In the genomic region with DNA sequence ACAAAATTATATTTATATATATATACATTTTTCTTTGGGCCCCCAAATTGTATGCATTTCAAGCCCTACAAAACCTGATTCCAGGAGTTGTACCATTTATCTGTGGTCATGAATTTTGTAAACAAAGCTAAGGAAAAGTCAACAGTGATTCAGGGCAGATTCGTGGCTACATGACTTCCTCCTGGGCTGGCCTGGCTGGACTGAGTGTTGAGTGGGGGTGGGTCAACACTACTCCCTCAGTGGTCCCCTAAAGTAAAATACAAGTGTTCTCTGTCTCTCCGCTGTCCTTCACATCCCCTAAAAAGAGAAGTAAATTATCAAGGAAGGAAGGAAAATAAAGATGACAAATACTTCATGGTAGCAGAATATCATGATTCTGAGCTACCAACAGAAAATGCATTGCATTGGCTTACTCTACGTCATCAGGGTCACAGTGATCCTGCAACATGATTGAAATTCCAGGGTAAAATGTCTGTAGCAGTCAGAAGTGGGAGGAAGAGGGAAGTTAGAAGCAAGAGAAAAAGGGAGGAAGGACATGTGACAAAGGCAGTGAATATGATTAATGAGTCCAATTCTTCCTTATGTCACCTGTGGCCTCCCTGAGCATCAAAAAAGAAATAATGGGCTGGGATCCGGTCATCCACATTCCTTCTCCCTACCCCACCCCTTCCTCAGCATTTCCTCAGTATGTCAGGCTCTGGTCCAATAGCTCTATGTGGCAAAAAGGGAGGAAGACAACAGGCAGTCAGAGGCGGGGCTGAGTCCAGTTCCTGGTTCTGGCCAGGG, we compare ENCODE assay signal across 25 cellular contexts. TPM values are rescaled to one million over a fixed set of nuclear protein-coding genes. Genes with fewer than 3 reads are reported as not detected.
DNase-seq lines count a peak whose midpoint lies in the region; ATAC-seq, FAIRE-seq and TF ChIP-seq lines count a peak whose summit lies in the region.
"Had no signal": no experiment of that assay in that cellular context is flagged by ENCODE, and none has a peak within 500 bp of the region (broad histone marks: within the 10 kb centered on the region; RNA-seq: fewer than 3 reads in every experiment).

No MANE protein-coding gene starts in this region.

- peaks cover 0 to 16% (median 6%) of the 10 kb centered on the region in 12 donors for H3K4me1 ChIP-seq in heart left ventricle
- H3K4me1 ChIP-seq in astrocyte (ENCODE audit: insufficient read depth, low read length) = peaks cover 4% of the 10 kb centered on the region

- FAIRE-seq in astrocyte (lab: Jason Lieb, UNC) (no peak), urothelium cell line (lab: Jason Lieb, UNC) (peak; percentile 78)
- FAIRE-seq: HTR-8/SVneo, TTC549 had no signal

- H3K27me3 Mint-ChIP-seq in astrocyte (ENCODE audit: low read depth, unreplicated experiment) = no peaks in the 10 kb centered on the region
- H3K27me3 Mint-ChIP-seq: progenitor cell of endocrine pancreas had no signal

- H3K4me2 ChIP-seq in astrocyte (ENCODE audit: low read length) = peak overlapping the region; percentile 43

- H3K27ac ChIP-seq in heart left ventricle (no peak overlapping the region), astrocyte (ENCODE audit: low read depth, low read length) (no peak overlapping the region)
- H3K27ac ChIP-seq: 22Rv1, skin epidermis, tibial artery had no signal

- H3K4me3 ChIP-seq in heart left ventricle (no peak overlapping the region), astrocyte (ENCODE audit: insufficient read depth, low read depth, low read length) (no peak overlapping the region)
- H3K4me3 ChIP-seq: skin epidermis, tibial artery had no signal

- WGBS in heart left ventricle, 4 donors = 62 to 79% (median 65%) methylated on average over 5 of the region's 5 CpGs

- intact Hi-C loops in heart left ventricle (cut with DNase I) = no loop called here
- intact Hi-C loops in Right ventricle myocardium inferior (cut with DNase I) = no loop called here
- intact Hi-C loops in left colon (cut with DNase I, micrococcal nuclease) = no loop called here

- H3K27ac Mint-ChIP-seq in astrocyte (ENCODE audit: unreplicated experiment) = no peak overlapping the region
- H3K27ac Mint-ChIP-seq: activated naive CD8-positive, alpha-beta T cell; effector memory CD8-positive, alpha-beta T cell; naive thymus-derived CD4-positive, alpha-beta T cell; progenitor cell of endocrine pancreas; T-cell had no signal

- H3K27me3 ChIP-seq in heart left ventricle (no peaks in the 10 kb centered on the region), astrocyte (ENCODE audit: insufficient read depth, low read length) (no peaks in the 10 kb centered on the region)
- H3K27me3 ChIP-seq: tibial artery had no signal

- no peak for TF ChIP-seq POLR2A in heart left ventricle (IDR thresholded peaks at IDR 0.05)

- H3K9me3 Mint-ChIP-seq in astrocyte (ENCODE audit: unreplicated experiment) = peaks cover 5% of the 10 kb centered on the region
- H3K9me3 Mint-ChIP-seq: effector memory CD8-positive, alpha-beta T cell; T-cell had no signal

- H2AFZ ChIP-seq in astrocyte (ENCODE audit: low read depth, low read length) = peak overlapping the region; percentile 53

- H3K9me3 ChIP-seq in heart left ventricle = no peaks in the 10 kb centered on the region
- no peaks in the 10 kb centered on the region for H3K9me3 ChIP-seq in astrocyte (ENCODE audit: insufficient read depth, low read depth, low read length)
- H3K9me3 ChIP-seq: tibial artery had no signal

- no peaks in the 10 kb centered on the region for H3K36me3 ChIP-seq in heart left ventricle
- no peaks in the 10 kb centered on the region for H3K36me3 ChIP-seq in astrocyte (ENCODE audit: insufficient read depth, low read length)
- H3K36me3 ChIP-seq: tibial artery had no signal

- ATAC-seq in heart left ventricle (peak in 3 of 4 donors; percentile 33 to 74 (median 54)), Right ventricle myocardium inferior (no peak), left colon (peak; percentile 61), GM21423 (IDR thresholded peaks at IDR 0.05; ENCODE audit: unreplicated experiment) (no peak)
- ATAC-seq: effector memory CD8-positive, alpha-beta T cell; naive thymus-derived CD4-positive, alpha-beta T cell; stimulated activated naive CD8-positive, alpha-beta T cell treated with anti-CD3 and anti-CD28 coated beads, Interleukin-15, Interleukin-2, amounts not matched to agents 100 U/mL and 50 U/mL, for 24 hours; T-cell had no signal

- H3K36me3 Mint-ChIP-seq in astrocyte (ENCODE audit: low read depth, unreplicated experiment) = no peaks in the 10 kb centered on the region
- H3K36me3 Mint-ChIP-seq: activated naive CD8-positive, alpha-beta T cell; T-cell had no signal

- peaks cover 4% of the 10 kb centered on the region for H3K4me1 Mint-ChIP-seq in astrocyte (ENCODE audit: low read depth, unreplicated experiment)

- TF ChIP-seq CTCF in heart left ventricle (IDR thresholded peaks at IDR 0.05) (no peak), astrocyte (IDR thresholded peaks at IDR 0.05; ENCODE audit: insufficient read depth, low read depth, low read length) (no peak)

- H4K20me1 ChIP-seq in astrocyte (ENCODE audit: insufficient read depth, low read length) = no peaks in the 10 kb centered on the region

- no peak overlapping the region for H3K9ac ChIP-seq in astrocyte (ENCODE audit: low read length)

- DNase-seq in heart left ventricle = no peak
- no peak for DNase-seq in Right ventricle myocardium inferior (ENCODE audit: missing footprints)
- no peak for DNase-seq in astrocyte (ENCODE audit: low read depth)
- no peak for DNase-seq in left colon
- no peak for DNase-seq in urothelium cell line (ENCODE audit: low spot score)
- no peak for DNase-seq in SKM-1 treated with dmso at 0.1 percent for 144 hours (lab: John Stamatoyannopoulos, UW; ENCODE audit: unreplicated experiment)
- DNase-seq in stimulated activated CD8-positive, alpha-beta memory T cell treated with anti-CD3 and anti-CD28 coated beads, Interleukin-4, amount 100 ng/mL, for 48 hours = no peak
- DNase-seq: AML-193; DND-41; effector memory CD8-positive, alpha-beta T cell; H7; hippocampal formation; islet precursor cell; naive thymus-derived CD4-positive, alpha-beta T cell; NCI-H524 treated with DMSO at 0.1 percent for 48 hours; stimulated activated naive CD8-positive, alpha-beta T cell treated with anti-CD3 and anti-CD28 coated beads, Interleukin-15, Interleukin-2, amounts not matched to agents 100 U/mL and 50 U/mL, for 24 hours; T-cell; tibial artery had no signal

- H3K79me2 ChIP-seq in astrocyte (ENCODE audit: insufficient read depth, low read length) = no peaks in the 10 kb centered on the region

- H3K4me3 Mint-ChIP-seq in astrocyte (ENCODE audit: unreplicated experiment) = no peak overlapping the region
- H3K4me3 Mint-ChIP-seq: activated naive CD8-positive, alpha-beta T cell; effector memory CD8-positive, alpha-beta T cell; naive thymus-derived CD4-positive, alpha-beta T cell; T-cell had no signal

RNA-seq across cellular contexts. Expression of gene MYOZ2, which starts 42.4 kb away (rescaled TPM):
- total RNA-seq in heart left ventricle (1,000 to 10,000 TPM in 1 of 9 donors, 100 to 1,000 TPM in 8; 466 to 1,072 (median 885) TPM), Right ventricle myocardium inferior (748 TPM), astrocyte (0.24 and 1.1 TPM in 2 replicates), left colon (not detected)
- 100 to 1,000 TPM; 592 to 872 TPM for polyA plus RNA-seq in heart left ventricle
- total RNA-seq: H7; naive thymus-derived CD4-positive, alpha-beta T cell; T-cell had no signal
- polyA plus RNA-seq: naive thymus-derived CD4-positive, alpha-beta T cell had no signal

Comparison
In these comparisons a context has a peak if more than half of its experiments do, and no peak if none do; other contexts are left out.
1. ATAC-seq: peak in heart left ventricle (3 of 4) and left colon (single experiment); none in Right ventricle myocardium inferior (single experiment) and GM21423 (single experiment).
2. RNA of gene MYOZ2, which starts 42.4 kb away (total RNA-seq): 466 to 1,072 TPM in heart left ventricle and 748 TPM in Right ventricle myocardium inferior (single experiment); 0.24 to 1.1 TPM in astrocyte and not detected in left colon; every median in the first group is over 100 times any median in the second.